13 cellular contexts compared by ENCODE assay signal in the genomic region with DNA sequence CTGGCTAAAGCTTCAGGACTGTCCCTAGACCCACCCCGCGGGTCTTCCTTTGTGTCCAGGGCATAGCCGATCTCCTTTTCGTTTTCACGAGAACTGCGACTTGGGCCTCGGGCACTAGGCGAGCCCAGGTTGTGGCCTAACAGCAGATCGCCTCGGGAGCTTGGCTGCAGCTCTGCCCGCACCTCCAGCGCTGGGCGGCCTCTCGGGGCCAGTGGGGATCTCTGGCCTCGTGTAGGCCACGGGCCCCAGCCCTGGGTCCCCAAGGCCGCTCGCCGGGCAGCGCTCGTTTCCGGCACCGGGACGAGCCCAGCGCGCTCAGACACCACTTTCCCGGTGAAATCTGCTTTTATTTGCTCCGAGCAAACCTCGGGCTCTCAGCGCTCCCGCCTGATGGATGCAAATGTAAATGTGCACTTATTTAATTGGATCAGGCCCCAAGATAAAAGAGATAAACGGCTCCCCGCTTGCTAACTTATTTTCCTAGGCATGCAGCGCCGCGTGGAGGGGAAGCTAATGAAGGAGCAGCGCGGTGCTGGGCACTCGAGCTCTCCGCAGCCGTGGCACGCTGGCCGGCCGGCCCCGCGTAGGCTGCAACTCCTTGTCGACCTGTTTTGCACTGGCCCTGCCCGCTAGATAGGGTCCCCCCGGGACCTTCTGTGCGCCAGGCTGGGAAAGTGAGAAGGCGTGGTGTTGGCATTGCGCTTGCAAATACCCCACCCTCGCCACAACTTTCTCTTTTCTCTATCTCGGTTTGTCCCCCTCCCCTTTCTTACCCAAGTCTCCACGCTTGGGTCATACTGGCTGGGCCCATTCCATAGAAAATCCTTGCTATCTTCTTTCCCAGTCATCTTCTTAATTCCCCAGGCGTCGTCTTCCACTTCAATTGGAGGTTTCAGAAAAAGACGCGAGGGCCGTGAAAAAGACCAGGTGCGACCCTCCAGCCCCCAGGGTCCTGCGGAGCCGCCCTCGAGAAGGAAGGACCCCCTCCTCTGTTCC. TPM values are rescaled to one million over a fixed set of nuclear protein-coding genes. Genes with fewer than 3 reads are reported as not detected.
DNase-seq lines count a peak whose midpoint lies in the region; ATAC-seq, FAIRE-seq and TF ChIP-seq lines count a peak whose summit lies in the region.
"Had no signal": no experiment of that assay in that cellular context is flagged by ENCODE, and none has a peak within 500 bp of the region (broad histone marks: within the 10 kb centered on the region; RNA-seq: fewer than 3 reads in every experiment).

No MANE protein-coding gene starts in this region.

- H3K27ac ChIP-seq in brain microvascular endothelial cell = no peak overlapping the region
- H3K27ac ChIP-seq in keratinocyte (ENCODE audit: control insufficient read depth, insufficient read depth, low read length) = peak overlapping the region; percentile 7
- H3K27ac ChIP-seq in subcutaneous abdominal adipose tissue (ENCODE audit: low read depth, low read length) = peak overlapping the region; percentile 77

- H2AFZ ChIP-seq in keratinocyte (ENCODE audit: control insufficient read depth, low read length) = peak overlapping the region; percentile 33

- in situ Hi-C loops in brain microvascular endothelial cell (cut with HindIII; ENCODE audit: low pct_ligation_motif_present, low sequenced_read_pairs) = loop anchor here (25.0 kb wide), 1 partner anchor 651 kb away; the partner anchor contains the start of gene IRX3

- no peak overlapping the region for H3K4me3 ChIP-seq in brain microvascular endothelial cell (ENCODE audit: low read depth, low read length)
- peak overlapping the region in 2 of 3 experiments; percentile 68 to 88 for H3K4me3 ChIP-seq in keratinocyte (ENCODE audit: control insufficient read depth in 2 of 3, extremely low read depth in 1 of 3, insufficient read depth in 2 of 3, low read depth in 1 of 3, low read length in 3 of 3)
- H3K4me3 ChIP-seq in subcutaneous abdominal adipose tissue (ENCODE audit: low read depth in 1 of 5, low read length in 5 of 5) = peak overlapping the region; percentile 61 to 85 (median 72)

- H3K9me3 ChIP-seq in keratinocyte (ENCODE audit: control insufficient read depth, low read depth, low read length) (no peaks in the 10 kb centered on the region), subcutaneous abdominal adipose tissue (ENCODE audit: control insufficient read depth in 5 of 5, low read length in 5 of 5) (no peaks in the 10 kb centered on the region)

- peaks cover 33% of the 10 kb centered on the region for H3K79me2 ChIP-seq in keratinocyte (ENCODE audit: control insufficient read depth, insufficient read depth, low read length)

- H3K4me1 ChIP-seq in keratinocyte (ENCODE audit: control insufficient read depth, extremely low read depth, insufficient read depth, low read length) (peaks cover 13% of the 10 kb centered on the region), subcutaneous abdominal adipose tissue (ENCODE audit: control insufficient read depth in 5 of 5, insufficient read depth in 5 of 5, low read length in 5 of 5) (peaks cover 2 to 55% (median 41%) of the 10 kb centered on the region in 5 donors)

- peak; percentile 13 for TF ChIP-seq CTCF in brain microvascular endothelial cell (IDR thresholded peaks at IDR 0.05; ENCODE audit: low read depth, low read length, missing control alignments)
- TF ChIP-seq CTCF in keratinocyte (optimal IDR thresholded peaks at IDR 0.05 in 1 of 3, IDR thresholded peaks at IDR 0.05 in 1 of 3, conservative IDR thresholded peaks at IDR 0.05 in 1 of 3; ENCODE audit: extremely low read depth in 1 of 3, insufficient read depth in 2 of 3, low read length in 3 of 3) = peak in 1 of 3 experiments; percentile 34

- peak overlapping the region; percentile 99 for H3K4me2 ChIP-seq in keratinocyte (ENCODE audit: control insufficient read depth, extremely low read depth, insufficient read depth, low read depth, low read length)

- H3K36me3 ChIP-seq in brain microvascular endothelial cell (replicated peaks) (no peaks in the 10 kb centered on the region), keratinocyte (ENCODE audit: control insufficient read depth in 2 of 2, extremely low read depth in 1 of 2, insufficient read depth in 2 of 2, low read length in 2 of 2) (peaks cover 0 to 3% of the 10 kb centered on the region in 2 experiments), subcutaneous abdominal adipose tissue (ENCODE audit: control insufficient read depth in 5 of 5, insufficient read depth in 5 of 5, low read length in 5 of 5) (no peaks in the 10 kb centered on the region)

- H3K9ac ChIP-seq in keratinocyte (ENCODE audit: control insufficient read depth, extremely low read depth, insufficient read depth, low read length) (peak overlapping the region; percentile 94), subcutaneous abdominal adipose tissue (ENCODE audit: low read length in 5 of 5) (peak overlapping the region in 3 of 5 donors; percentile 7 to 76 (median 55))

- peak; percentile 45 for DNase-seq in activated effector memory CD4-positive, alpha-beta T cell treated with anti-CD3 and anti-CD28 coated beads, Interleukin-2, amount 50 U/mL, for 16 hours
- no peak for DNase-seq in activated effector memory CD4-positive, alpha-beta T cell treated with Interleukin-2 at 50 U/mL for 16 hours
- DNase-seq in brain microvascular endothelial cell (no peak), keratinocyte (ENCODE audit: low read depth, low spot score) (no peak), NCI-H1417 treated with DMSO at 0.1 percent for 48 hours (lab: John Stamatoyannopoulos, UW) (no peak), hypothalamus (lab: John Stamatoyannopoulos, UW) (no peak)
- DNase-seq: central memory CD4-positive, alpha-beta T cell; Kasumi-1; nucleus accumbens had no signal

- H3K27me3 ChIP-seq in brain microvascular endothelial cell (replicated peaks) = peaks cover 85% of the 10 kb centered on the region
- no peaks in the 10 kb centered on the region for H3K27me3 ChIP-seq in keratinocyte (ENCODE audit: control insufficient read depth, extremely low read depth, insufficient read depth, low read length)
- peaks cover 0 to 65% (median 51%) of the 10 kb centered on the region in 5 donors for H3K27me3 ChIP-seq in subcutaneous abdominal adipose tissue (ENCODE audit: control insufficient read depth in 5 of 5, insufficient read depth in 4 of 5, low read length in 5 of 5)

- H4K20me1 ChIP-seq in keratinocyte (ENCODE audit: control insufficient read depth, extremely low read depth, insufficient read depth, low read length) = no peaks in the 10 kb centered on the region

- H3K9me1 ChIP-seq in keratinocyte (ENCODE audit: control insufficient read depth, extremely low read depth, insufficient read depth, low read length) = no peaks in the 10 kb centered on the region

- ATAC-seq in HG03045 (IDR thresholded peaks at IDR 0.05; ENCODE audit: unreplicated experiment) = no peak
- ATAC-seq: SK-N-SH treated with all-trans-retinoic acid at 6 μM for 48 hours had no signal

- dilution Hi-C loops in keratinocyte (cut with MboI; ENCODE audit: extremely low pct_ligation_motif_present, low sequenced_read_pairs) = no loop called here

- FAIRE-seq in keratinocyte (lab: Jason Lieb, UNC) = no peak

RNA-seq across cellular contexts. Expression of gene IRX5, which starts 8.0 kb away (rescaled TPM):
- 2.6 to 2.8 TPM (median 2.7 TPM) in 3 replicates for polyA plus RNA-seq in keratinocyte
- 5.7 TPM for polyA plus RNA-seq in keratinocyte (2011; ENCODE audit: low read depth)
- polyA plus RNA-seq in keratinocyte (2011; cell fraction: cytosol; rRNA removed) = 1.8 and 2.7 TPM in 2 replicates
- polyA plus RNA-seq in keratinocyte (2011; cell fraction: nucleus; rRNA removed) = 5.9 and 7.6 TPM in 2 replicates
- 4.0 and 4.2 TPM in 2 replicates for polyA plus RNA-seq in keratinocyte (2012; ENCODE audit: low replicate concordance)
- polyA minus RNA-seq in keratinocyte = 1.2 to 1.9 TPM (median 1.5 TPM) in 3 replicates
- 12.5 TPM for polyA minus RNA-seq in keratinocyte (2011; cell fraction: cytosol; rRNA and poly(A)+ RNA removed)
- polyA minus RNA-seq in keratinocyte (2011; cell fraction: nucleus; rRNA and poly(A)+ RNA removed) = 4.7 and 6.4 TPM in 2 replicates
- polyA plus RNA-seq: CD14-positive monocyte had no signal
